7 cellular contexts compared by ENCODE assay signal in the genomic region with DNA sequence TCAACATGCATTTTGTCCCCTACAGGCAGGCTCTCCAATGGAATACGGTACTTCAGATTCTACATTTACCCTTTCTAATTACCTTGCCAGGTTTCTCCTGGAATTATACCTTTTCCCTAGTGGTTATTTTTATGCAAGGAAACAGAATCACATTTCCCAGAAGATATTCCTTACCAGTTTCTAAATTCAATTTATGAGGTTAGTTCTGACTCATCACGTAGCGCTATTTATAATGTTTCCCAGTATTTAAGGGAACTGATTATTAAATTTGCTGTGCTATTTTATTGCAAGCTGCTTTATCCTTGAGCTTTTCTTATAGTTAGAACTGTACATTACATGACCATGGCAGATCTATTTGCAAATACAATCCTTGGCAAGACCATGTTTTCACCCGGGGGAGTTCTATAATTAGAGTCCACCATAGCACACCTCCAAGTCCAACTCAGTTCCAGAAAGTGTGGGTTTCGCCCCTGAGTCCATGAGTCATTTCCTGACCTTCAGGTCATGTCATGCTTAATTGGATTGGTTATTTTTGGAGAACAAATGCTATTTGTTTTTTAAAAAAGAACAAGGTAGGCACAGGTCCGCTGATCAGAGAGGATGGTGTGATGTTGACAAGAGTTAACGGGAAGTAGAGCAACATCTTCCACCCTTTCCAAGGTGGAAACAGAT.
DNase-seq lines count a peak whose midpoint lies in the region; ATAC-seq and TF ChIP-seq lines count a peak whose summit lies in the region.

No MANE protein-coding gene starts in this region.

- peaks cover 0 to 19% of the 10 kb centered on the region in 2 donors for H3K9me3 Mint-ChIP-seq in stimulated activated naive CD8-positive, alpha-beta T cell treated with anti-CD3 and anti-CD28 coated beads, Interleukin-15, amount 100 ng/mL, for 72 hours

- H3K4me1 Mint-ChIP-seq in stimulated activated naive CD8-positive, alpha-beta T cell treated with anti-CD3 and anti-CD28 coated beads, Interleukin-15, amount 100 ng/mL, for 72 hours: peaks cover 8% of the 10 kb centered on the region

- H4K20me1 ChIP-seq in mammary epithelial cell (ENCODE audit: insufficient read depth, low read length): no peaks in the 10 kb centered on the region

- H3K79me2 ChIP-seq in mammary epithelial cell (ENCODE audit: insufficient read depth, low read length): no peaks in the 10 kb centered on the region

- DNase-seq in mammary epithelial cell (peak; percentile 85), SHP77 (lab: John Stamatoyannopoulos, UW) (no peak), HAP-1 (ENCODE audit: low spot score in 2 of 2) (no peak)
- DNase-seq in stimulated activated naive CD8-positive, alpha-beta T cell treated with anti-CD3 and anti-CD28 coated beads, Interleukin-15, amount 100 ng/mL, for 72 hours: no peak
- DNase-seq in activated CD8-positive, alpha-beta memory T cell treated with anti-CD3 and anti-CD28 coated beads, Interleukin-2, amount 50 U/mL, for 4 hours: no peak

- H3K4me1 ChIP-seq in mammary epithelial cell (ENCODE audit: insufficient read depth, low read length) (peaks cover 44% of the 10 kb centered on the region), HAP-1 (peaks cover 5% of the 10 kb centered on the region)

- BruUV-seq in mammary epithelial cell (replicated peaks; lab: Mats Ljungman, UMichigan): no TSS peak

- intact Hi-C loops in mammary epithelial cell (cut with micrococcal nuclease): loop anchor here (5.0 kb wide), 1 partner anchor 66 kb away; no protein-coding TSS in a partner anchor

- H2AFZ ChIP-seq in mammary epithelial cell (ENCODE audit: low read depth, low read length): peak overlapping the region; percentile 81

- peak overlapping the region; percentile 66 for H3K27ac ChIP-seq in mammary epithelial cell (ENCODE audit: insufficient read depth, low read depth, low read length)

- dilution Hi-C loops in mammary epithelial cell (cut with HindIII; ENCODE audit: low sequenced_read_pairs): no loop called here

- H3K4me2 ChIP-seq in mammary epithelial cell (ENCODE audit: insufficient read depth, low read depth, low read length): peak overlapping the region; percentile 72

- peak overlapping the region; percentile 15 for H3K9ac ChIP-seq in mammary epithelial cell (ENCODE audit: insufficient read depth, low read length)

- no peak overlapping the region for H3K4me3 Mint-ChIP-seq in stimulated activated naive CD8-positive, alpha-beta T cell treated with anti-CD3 and anti-CD28 coated beads, Interleukin-15, amount 100 ng/mL, for 72 hours

- ATAC-seq in GM19328 (IDR thresholded peaks at IDR 0.05; ENCODE audit: unreplicated experiment) (peak; percentile 58), HG03066 (IDR thresholded peaks at IDR 0.05; ENCODE audit: low read depth, unreplicated experiment) (peak; percentile 80)
- ATAC-seq in stimulated activated naive CD8-positive, alpha-beta T cell treated with anti-CD3 and anti-CD28 coated beads, Interleukin-15, amount 100 ng/mL, for 72 hours: peak; percentile 59

- H3K27ac Mint-ChIP-seq in stimulated activated naive CD8-positive, alpha-beta T cell treated with anti-CD3 and anti-CD28 coated beads, Interleukin-15, amount 100 ng/mL, for 72 hours: no peak overlapping the region

- H3K27me3 Mint-ChIP-seq in stimulated activated naive CD8-positive, alpha-beta T cell treated with anti-CD3 and anti-CD28 coated beads, Interleukin-15, amount 100 ng/mL, for 72 hours: peaks cover 52% of the 10 kb centered on the region

- in situ Hi-C loops in mammary epithelial cell (cut with MboI; ENCODE audit: low sequenced_read_pairs in 2 of 2) (no loop called here), HAP-1 (cut with MboI; ENCODE audit: low sequenced_read_pairs) (no loop called here)

- no peak for TF ChIP-seq CTCF in mammary epithelial cell (conservative IDR thresholded peaks at IDR 0.05 in 1 of 2, IDR thresholded peaks at IDR 0.05 in 1 of 2; ENCODE audit: extremely low read depth in 1 of 2, insufficient read depth in 1 of 2, low read depth in 1 of 2, low read length in 2 of 2)

- CTCF ChIA-PET in mammary epithelial cell (lab: Charles Lee; ENCODE audit: low non-redundant PET): no interaction called here

- H3K27me3 ChIP-seq in mammary epithelial cell (ENCODE audit: insufficient read depth, low read length) (no peaks in the 10 kb centered on the region), HAP-1 (ENCODE audit: low read depth) (no peaks in the 10 kb centered on the region)

- H3K36me3 ChIP-seq in mammary epithelial cell (ENCODE audit: insufficient read depth, low read length): no peaks in the 10 kb centered on the region
- no peaks in the 10 kb centered on the region for H3K36me3 ChIP-seq in HAP-1 (replicated peaks)

- WGBS in mammary epithelial cell (ENCODE audit: low coverage, missing lambda C conversion rate): 2% methylated on average over 5 of the region's 7 CpGs

- H3K4me3 ChIP-seq in mammary epithelial cell (replicated peaks in 1 of 3; ENCODE audit: insufficient read depth in 1 of 3, low read depth in 2 of 3, low read length in 3 of 3): no peak overlapping the region
- H3K4me3 ChIP-seq in HAP-1: no peak overlapping the region

- no peaks in the 10 kb centered on the region for H3K9me3 ChIP-seq in mammary epithelial cell (replicated peaks; ENCODE audit: insufficient read depth, low read length)
- 0 out of 2 replicates have a peak, but pooled peaks cover 3% of the 10 kb centered on the region for H3K9me3 ChIP-seq in HAP-1
